8 cellular contexts compared by ENCODE assay signal in genomic region chr5:65102501-65102825, GRCh38.
DNase-seq lines count a peak whose midpoint lies in the region; ATAC-seq and TF ChIP-seq lines count a peak whose summit lies in the region.

No MANE protein-coding gene starts in this region.

- H3K36me3 ChIP-seq in brain microvascular endothelial cell (replicated peaks), result no peaks in the 10 kb centered on the region

- peak overlapping the region; percentile 73 for H3K27ac ChIP-seq in brain microvascular endothelial cell

- peaks cover 19% of the 10 kb centered on the region for H3K4me1 Mint-ChIP-seq in memory B cell

- H3K4me3 Mint-ChIP-seq in memory B cell, result peak overlapping the region; percentile 91

- H3K27me3 Mint-ChIP-seq in memory B cell, result no peaks in the 10 kb centered on the region

- peak overlapping the region; percentile 81 for H3K27ac Mint-ChIP-seq in memory B cell

- H3K27me3 ChIP-seq in brain microvascular endothelial cell (replicated peaks), result no peaks in the 10 kb centered on the region

- peak overlapping the region; percentile 56 for H3K4me3 ChIP-seq in brain microvascular endothelial cell (ENCODE audit: low read depth, low read length)

- DNase-seq in GM13976 (ENCODE audit: low spot score) (peak; percentile 31), brain microvascular endothelial cell (no peak), memory B cell (ENCODE audit: low spot score in 2 of 2) (no peak), globus pallidus (ENCODE audit: low spot score) (no peak), NCI-H1694 treated with DMSO at 0.1 percent for 48 hours (lab: John Stamatoyannopoulos, UW) (no peak), NCI-H2081 (lab: John Stamatoyannopoulos, UW) (no peak), DMS114 treated with DMSO at 0.1 percent for 48 hours (lab: John Stamatoyannopoulos, UW; ENCODE audit: unreplicated experiment) (no peak)

- in situ Hi-C loops in GM13976 (cut with MboI; ENCODE audit: low sequenced_read_pairs, unreplicated experiment) (no loop called here), brain microvascular endothelial cell (cut with HindIII; ENCODE audit: low pct_ligation_motif_present, low sequenced_read_pairs) (no loop called here)

- TF ChIP-seq CTCF in GM13976 (IDR thresholded peaks at IDR 0.05; ENCODE audit: borderline replicate concordance, control extremely low read depth, extremely low read depth, insufficient read depth, missing control alignments) (no peak), brain microvascular endothelial cell (IDR thresholded peaks at IDR 0.05; ENCODE audit: low read depth, low read length, missing control alignments) (no peak)

- no peaks in the 10 kb centered on the region for H3K9me3 Mint-ChIP-seq in memory B cell

- no peaks in the 10 kb centered on the region for H3K36me3 Mint-ChIP-seq in memory B cell

- ATAC-seq in HG03066 (IDR thresholded peaks at IDR 0.05; ENCODE audit: low read depth, unreplicated experiment) (peak; percentile 4), memory B cell (ENCODE audit: low read depth) (no peak)
